ENCODE assay signal across 11 cellular contexts in genomic region chr3:55720614-55721013, GRCh38.
DNase-seq lines count a peak whose midpoint lies in the region; FAIRE-seq and TF ChIP-seq lines count a peak whose summit lies in the region.
"Had no signal": no experiment of that assay in that cellular context is flagged by ENCODE, and none has a peak within 500 bp of the region (broad histone marks: within the 10 kb centered on the region; RNA-seq: fewer than 3 reads in every experiment).

No MANE protein-coding gene starts in this region.

- intact Hi-C loops in PC-9 (cut with micrococcal nuclease; ENCODE audit: unreplicated experiment) (loop anchor here (1.0 to 10.0 kb wide), 4 partner anchors 235 to 1296 kb away; no protein-coding TSS in a partner anchor), head of caudate nucleus (cut with DNase I) (no loop called here)

- H3K27me3 ChIP-seq in PC-9 (ENCODE audit: insufficient read depth, low read depth) = no peaks in the 10 kb centered on the region
- H3K27me3 ChIP-seq: BLaER1 treated with 17β-estradiol and CSF1 and Interleukin-3, amounts not matched to agents 10 nM and 100 nM had no signal

- H3K79me2 ChIP-seq in PC-9 (ENCODE audit: low read depth) = no peaks in the 10 kb centered on the region

- no peaks in the 10 kb centered on the region for H3F3A ChIP-seq in PC-9 (ENCODE audit: insufficient read depth, low read depth)

- H3K4me3 ChIP-seq in AG04449 (ENCODE audit: low read depth, low read length) (no peak overlapping the region), PC-9 (no peak overlapping the region), foreskin fibroblast (ENCODE audit: low read depth in 1 of 2, low read length in 2 of 2) (no peak overlapping the region)
- H3K4me3 ChIP-seq: BLaER1 treated with 17β-estradiol and CSF1 and Interleukin-3, amounts not matched to agents 10 nM and 100 nM had no signal

- H3K9me2 ChIP-seq in PC-9 (ENCODE audit: insufficient read depth) = no peaks in the 10 kb centered on the region

- no peak overlapping the region for H2AFZ ChIP-seq in PC-9

- in situ Hi-C loops in GM13977 (cut with MboI; ENCODE audit: low pct_unique_long_range_greater_than_20kb, low sequenced_read_pairs, unreplicated experiment) = loop anchor here (10.0 kb wide), 1 partner anchor 226 kb away; no protein-coding TSS in a partner anchor
- in situ Hi-C loops in G401 (cut with HindIII; ENCODE audit: low sequenced_read_pairs) = no loop called here

- H3K4me1 ChIP-seq in PC-9 (replicated peaks; ENCODE audit: insufficient read depth) = peaks cover 16% of the 10 kb centered on the region

- no peaks in the 10 kb centered on the region for H4K20me1 ChIP-seq in PC-9 (ENCODE audit: insufficient read depth)
- H4K20me1 ChIP-seq: BLaER1 treated with 17β-estradiol and CSF1 and Interleukin-3, amounts not matched to agents 10 nM and 100 nM had no signal

- peak; percentile 25 for TF ChIP-seq CTCF in AG04449 (IDR thresholded peaks at IDR 0.05; ENCODE audit: insufficient read depth, low read length, missing control alignments)
- peak; percentile 34 for TF ChIP-seq CTCF in GM13977 (IDR thresholded peaks at IDR 0.05; ENCODE audit: extremely low read depth, insufficient read depth, missing control alignments)
- peak; percentile 48 for TF ChIP-seq CTCF in PC-9 (conservative IDR thresholded peaks at IDR 0.05)
- TF ChIP-seq CTCF in foreskin fibroblast (IDR thresholded peaks at IDR 0.05; ENCODE audit: low read depth, low read length) = peak; percentile 32

- no peak for FAIRE-seq in RCC 7860 (lab: Jason Lieb, UNC)

- no peak overlapping the region for H3K27ac ChIP-seq in PC-9
- H3K27ac ChIP-seq: BLaER1 treated with 17β-estradiol and CSF1 and Interleukin-3, amounts not matched to agents 10 nM and 100 nM had no signal

- no peaks in the 10 kb centered on the region for H3K36me3 ChIP-seq in PC-9 (ENCODE audit: low read depth)
- H3K36me3 ChIP-seq: BLaER1 treated with 17β-estradiol and CSF1 and Interleukin-3, amounts not matched to agents 10 nM and 100 nM had no signal

- H3K9me3 ChIP-seq in PC-9 (ENCODE audit: insufficient read depth, low read depth) = no peaks in the 10 kb centered on the region
- H3K9me3 ChIP-seq: BLaER1 treated with 17β-estradiol and CSF1 and Interleukin-3, amounts not matched to agents 10 nM and 100 nM had no signal

- CTCF ChIA-PET in AG04449 (lab: Yijun Ruan, JAX) (interaction anchor here (0.7 to 3.2 kb wide), 16 partner anchors 10 to 883 kb away, joined by 3 to 25 read pairs (median 8); partner anchors contain the start of gene WNT5A), PC-9 (lab: Charles Lee) (interaction anchor here (0.6 kb wide), 2 partner anchors 106 to 123 kb away, joined by 3 read pairs; no protein-coding TSS in a partner anchor)

- DNase-seq in AG04449 (ENCODE audit: low read depth, low spot score) (no peak), GM13977 (ENCODE audit: low spot score) (peak; percentile 50), PC-9 (peak; percentile 8 to 38), foreskin fibroblast (peak; percentile 10 to 47), RCC 7860 (ENCODE audit: low spot score) (no peak), HT-29 (ENCODE audit: low spot score) (no peak), G401 (ENCODE audit: low spot score) (no peak), head of caudate nucleus (no peak)
- DNase-seq: activated effector memory CD4-positive, alpha-beta T cell treated with anti-CD3 and anti-CD28 coated beads, Interleukin-2, amount 50 U/mL, for 16 hours; stimulated activated CD4-positive, alpha-beta T cell treated with anti-CD3 and anti-CD28 coated beads, Interleukin-12 subunit alpha, Interleukin-12 subunit beta, amount 100 ng/mL, for 4 hours had no signal

- H3K4me2 ChIP-seq in PC-9 = no peak overlapping the region
- H3K4me2 ChIP-seq: BLaER1 treated with 17β-estradiol and CSF1 and Interleukin-3, amounts not matched to agents 10 nM and 100 nM had no signal

- POLR2A ChIA-PET in AG04449 (lab: Yijun Ruan, JAX) (interaction anchor here (1.4 to 1.5 kb wide), 2 partner anchors 233 to 238 kb away, joined by 3 to 5 read pairs; partner anchors contain the start of gene WNT5A), PC-9 (lab: Charles Lee; ENCODE audit: unreplicated experiment) (no interaction called here)

- no TSS peak for BruUV-seq in PC-9 (replicated peaks; lab: Mats Ljungman, UMichigan)

Comparison
In these comparisons a context has a peak if more than half of its experiments do, and no peak if none do; other contexts are left out.
1. DNase-seq: peak in GM13977 (single experiment), PC-9 (2 of 2) and foreskin fibroblast (2 of 2); none in AG04449 (single experiment), RCC 7860 (single experiment), HT-29 (single experiment), G401 (single experiment) and head of caudate nucleus (0 of 42).
2. Peak in every context shown above with its lines, with median percentiles within 50 percentile points of each other: CTCF ChIP-seq.